8 cellular contexts compared by ENCODE assay signal in genomic region chr20:62406635-62407176, GRCh38. TPM values are rescaled to one million over a fixed set of nuclear protein-coding genes. Genes with fewer than 3 reads are reported as not detected.
A peak's percentile ranks its signal among the peaks of the same experiment; 100 is the strongest.
DNase-seq lines count a peak whose midpoint lies in the region; ATAC-seq, FAIRE-seq and TF ChIP-seq lines count a peak whose summit lies in the region.

No MANE protein-coding gene starts in this region.

- no peaks in the 10 kb centered on the region for H3K27me3 ChIP-seq in astrocyte (ENCODE audit: insufficient read depth, low read length)

- intact Hi-C loops in Calu3 (cut with micrococcal nuclease; ENCODE audit: unreplicated experiment): no loop called here

- ATAC-seq in HG02840 (IDR thresholded peaks at IDR 0.05; ENCODE audit: low FRiP score, unreplicated experiment): peak; percentile 8
- no peak for ATAC-seq in memory B cell (ENCODE audit: low read depth)

- CTCF ChIA-PET in Calu3 (lab: Charles Lee): no interaction called here

- H3K4me1 Mint-ChIP-seq in Calu3 (ENCODE audit: low read depth, unreplicated experiment) (peaks cover 27% of the 10 kb centered on the region), astrocyte (ENCODE audit: low read depth, unreplicated experiment) (peaks cover 3% of the 10 kb centered on the region), memory B cell (peaks cover 32% of the 10 kb centered on the region)

- H3K27ac ChIP-seq in astrocyte (ENCODE audit: low read depth, low read length): no peak overlapping the region

- no peaks in the 10 kb centered on the region for H3K36me3 ChIP-seq in astrocyte (ENCODE audit: insufficient read depth, low read length)

- H4K20me1 ChIP-seq in astrocyte (ENCODE audit: insufficient read depth, low read length): peaks cover 29% of the 10 kb centered on the region

- H3K4me3 ChIP-seq in astrocyte (ENCODE audit: insufficient read depth, low read depth, low read length): peak overlapping the region; percentile 57

- no peaks in the 10 kb centered on the region for H3K9me3 Mint-ChIP-seq in Calu3 (ENCODE audit: low read depth, unreplicated experiment)
- H3K9me3 Mint-ChIP-seq in astrocyte (ENCODE audit: unreplicated experiment): no peaks in the 10 kb centered on the region
- no peaks in the 10 kb centered on the region for H3K9me3 Mint-ChIP-seq in memory B cell

- H3K27me3 Mint-ChIP-seq in Calu3 (ENCODE audit: unreplicated experiment): no peaks in the 10 kb centered on the region
- peaks cover 9% of the 10 kb centered on the region for H3K27me3 Mint-ChIP-seq in astrocyte (ENCODE audit: low read depth, unreplicated experiment)
- no peaks in the 10 kb centered on the region for H3K27me3 Mint-ChIP-seq in memory B cell

- no TSS peak for BruUV-seq in Calu3 (replicated peaks; lab: Mats Ljungman, UMichigan)

- peaks cover 35% of the 10 kb centered on the region for H3K36me3 Mint-ChIP-seq in Calu3 (ENCODE audit: insufficient read depth, unreplicated experiment)
- H3K36me3 Mint-ChIP-seq in astrocyte (ENCODE audit: low read depth, unreplicated experiment): peaks cover 5% of the 10 kb centered on the region
- no peaks in the 10 kb centered on the region for H3K36me3 Mint-ChIP-seq in memory B cell

- H3K9me3 ChIP-seq in astrocyte (ENCODE audit: insufficient read depth, low read depth, low read length): no peaks in the 10 kb centered on the region

- peak overlapping the region; percentile 66 for H3K4me3 Mint-ChIP-seq in Calu3 (ENCODE audit: low read depth, unreplicated experiment)
- H3K4me3 Mint-ChIP-seq in astrocyte (ENCODE audit: unreplicated experiment): peak overlapping the region; percentile 72
- peak overlapping the region; percentile 52 for H3K4me3 Mint-ChIP-seq in memory B cell

- DNase-seq in Calu3 (no peak), astrocyte (ENCODE audit: low read depth) (no peak), memory B cell (ENCODE audit: low spot score in 2 of 2) (no peak), AG20443 (ENCODE audit: low spot score) (no peak), AG08395 (ENCODE audit: low spot score) (no peak)
- no peak for DNase-seq in stimulated activated naive CD4-positive, alpha-beta T cell treated with Interleukin-2 at 50 U/mL for 16 hours (lab: John Stamatoyannopoulos, UW)
- DNase-seq in effector CD4-positive, alpha-beta T cell: no peak

- no peak overlapping the region for H2AFZ ChIP-seq in astrocyte (ENCODE audit: low read depth, low read length)

- H3K79me2 ChIP-seq in astrocyte (ENCODE audit: insufficient read depth, low read length): peaks cover 4% of the 10 kb centered on the region

- H3K27ac Mint-ChIP-seq in Calu3 (ENCODE audit: unreplicated experiment): no peak overlapping the region
- H3K27ac Mint-ChIP-seq in astrocyte (ENCODE audit: unreplicated experiment): no peak overlapping the region
- no peak overlapping the region for H3K27ac Mint-ChIP-seq in memory B cell

- peak overlapping the region; percentile 96 for H3K4me2 ChIP-seq in astrocyte (ENCODE audit: low read length)

- peaks cover 8% of the 10 kb centered on the region for H3K4me1 ChIP-seq in astrocyte (ENCODE audit: insufficient read depth, low read length)

- TF ChIP-seq CTCF in Calu3 (IDR thresholded peaks at IDR 0.05; ENCODE audit: unreplicated experiment): no peak
- no peak for TF ChIP-seq CTCF in astrocyte (IDR thresholded peaks at IDR 0.05; ENCODE audit: insufficient read depth, low read depth, low read length)

- peak overlapping the region; percentile 84 for H3K9ac ChIP-seq in astrocyte (ENCODE audit: low read length)

- FAIRE-seq in astrocyte (lab: Jason Lieb, UNC): no peak

RNA-seq across cellular contexts. Expression of gene CABLES2, which starts 0.4 kb away (rescaled TPM):
- total RNA-seq in Calu3 (2022) (12.2 and 13.6 TPM in 2 replicates), astrocyte (4.4 and 5.4 TPM in 2 replicates)

RNA-seq across cellular contexts. Expression of gene RPS21, which starts 19.8 kb away (rescaled TPM):
- 1,920 and 1,936 TPM in 2 replicates for total RNA-seq in Calu3 (2022)
- total RNA-seq in astrocyte: 1,126 and 1,251 TPM in 2 replicates

RNA-seq across cellular contexts. Expression of gene RBBP8NL, which starts 20.6 kb away (rescaled TPM):
- 6.2 and 6.4 TPM in 2 replicates for total RNA-seq in Calu3 (2022)
- total RNA-seq in astrocyte: 0.14 TPM in 1 of 2 replicates, not detected in the other

RNA-seq across cellular contexts. Expression of gene LAMA5, which starts 39.6 kb away (rescaled TPM):
- total RNA-seq in Calu3 (2022) (740 and 763 TPM in 2 replicates), astrocyte (285 and 350 TPM in 2 replicates)
